ENCODE assay signal across 10 cellular contexts in genomic region chr5:79774171-79774854, GRCh38.
A peak's percentile ranks its signal among the peaks of the same experiment; 100 is the strongest.
DNase-seq lines count a peak whose midpoint lies in the region; ATAC-seq and TF ChIP-seq lines count a peak whose summit lies in the region.
"Had no signal": no experiment of that assay in that cellular context is flagged by ENCODE, and none has a peak within 500 bp of the region (broad histone marks: within the 10 kb centered on the region; RNA-seq: fewer than 3 reads in every experiment).

No MANE protein-coding gene starts in this region.

- no peak overlapping the region for H3K4me2 ChIP-seq in Karpas-422 (ENCODE audit: low read depth, low read length, poor library complexity, severe bottlenecking)

- no peak overlapping the region for H3K27ac ChIP-seq in Karpas-422 (ENCODE audit: low read length)
- H3K27ac ChIP-seq: 22Rv1, lower lobe of right lung had no signal

- H3K9me3 Mint-ChIP-seq in MCF 10A (ENCODE audit: unreplicated experiment): no peaks in the 10 kb centered on the region
- H3K9me3 Mint-ChIP-seq in nephron progenitor cell: peaks cover 16% of the 10 kb centered on the region

- H3K9me3 ChIP-seq in Karpas-422 (ENCODE audit: low read length): no peaks in the 10 kb centered on the region
- H3K9me3 ChIP-seq: lower lobe of right lung had no signal

- H3K27me3 ChIP-seq in Karpas-422 (ENCODE audit: low read length): no peaks in the 10 kb centered on the region

- BruUV-seq in MCF 10A (replicated peaks; lab: Mats Ljungman, UMichigan): no TSS peak

- no peaks in the 10 kb centered on the region for H4K20me1 ChIP-seq in Karpas-422 (ENCODE audit: insufficient read depth, low read depth, low read length)

- H3K4me1 Mint-ChIP-seq in MCF 10A (ENCODE audit: insufficient read depth, unreplicated experiment) (no peaks in the 10 kb centered on the region), nephron progenitor cell (peaks cover 10% of the 10 kb centered on the region)

- H3K36me3 ChIP-seq in Karpas-422 (ENCODE audit: insufficient read depth, low read length): no peaks in the 10 kb centered on the region
- H3K36me3 ChIP-seq: lower lobe of right lung had no signal

- H3K27me3 Mint-ChIP-seq in MCF 10A (ENCODE audit: insufficient read depth, unreplicated experiment) (no peaks in the 10 kb centered on the region), nephron progenitor cell (ENCODE audit: low read depth, poor library complexity) (no peaks in the 10 kb centered on the region)

- H3K36me3 Mint-ChIP-seq in MCF 10A (ENCODE audit: insufficient read depth, unreplicated experiment): no peaks in the 10 kb centered on the region
- peaks cover 17% of the 10 kb centered on the region for H3K36me3 Mint-ChIP-seq in nephron progenitor cell (ENCODE audit: low read depth)

- POLR2A ChIA-PET in MCF 10A (lab: Yijun Ruan, JAX): no interaction called here

- H3K27ac Mint-ChIP-seq in MCF 10A (ENCODE audit: low read depth, unreplicated experiment): no peak overlapping the region
- no peak overlapping the region for H3K27ac Mint-ChIP-seq in nephron progenitor cell

- peak; percentile 28 for TF ChIP-seq CTCF in MCF 10A (IDR thresholded peaks at IDR 0.05; ENCODE audit: unreplicated experiment)
- TF ChIP-seq CTCF in nephron progenitor cell (IDR thresholded peaks at IDR 0.05): peak; percentile 26

- no peaks in the 10 kb centered on the region for H3K9me2 ChIP-seq in Karpas-422 (replicated peaks; ENCODE audit: insufficient read depth, low read length)

- H3K4me3 ChIP-seq in Karpas-422 (ENCODE audit: low read length): no peak overlapping the region
- H3K4me3 ChIP-seq: lower lobe of right lung had no signal

- CTCF ChIA-PET in MCF 10A (lab: Yijun Ruan, JAX): interaction anchor here (0.6 to 1.2 kb wide), 5 partner anchors 14 to 753 kb away, joined by 3 to 4 read pairs (median 3); no protein-coding TSS in a partner anchor

- peak; percentile 69 for DNase-seq in DMS 273 (lab: John Stamatoyannopoulos, UW; ENCODE audit: unreplicated experiment)
- DNase-seq in DMS 273 treated with DMSO at 0.1 percent for 48 hours (lab: John Stamatoyannopoulos, UW): no peak
- DNase-seq in Karpas-422: peak; percentile 57
- DNase-seq in MCF 10A (ENCODE audit: unreplicated experiment): peak; percentile 48
- DNase-seq in nephron progenitor cell: peak; percentile 26
- DNase-seq in midbrain (lab: John Stamatoyannopoulos, UW): no peak
- DNase-seq in DMS79 treated with DMSO at 0.1 percent for 48 hours (lab: John Stamatoyannopoulos, UW): no peak
- DNase-seq: lower lobe of right lung had no signal

- H3K4me3 Mint-ChIP-seq in MCF 10A (ENCODE audit: unreplicated experiment) (no peak overlapping the region), nephron progenitor cell (no peak overlapping the region)

- H3K9ac ChIP-seq in Karpas-422 (ENCODE audit: low read length): no peak overlapping the region

- no peaks in the 10 kb centered on the region for H3K79me2 ChIP-seq in Karpas-422 (ENCODE audit: low read length)

- no peaks in the 10 kb centered on the region for H3K4me1 ChIP-seq in Karpas-422 (ENCODE audit: low read length)
- H3K4me1 ChIP-seq: lower lobe of right lung had no signal

- intact Hi-C loops in MCF 10A (cut with micrococcal nuclease): no loop called here

- no peak for ATAC-seq in GM19023 (IDR thresholded peaks at IDR 0.05; ENCODE audit: unreplicated experiment)

- H2AFZ ChIP-seq in Karpas-422 (ENCODE audit: low read length): no peak overlapping the region

Comparison
In these comparisons a context has a peak if more than half of its experiments do, and no peak if none do; other contexts are left out.
1. DNase-seq: peak in DMS 273 (single experiment), Karpas-422 (single experiment), MCF 10A (single experiment) and nephron progenitor cell (single experiment); none in DMS 273 treated with DMSO at 0.1 percent for 48 hours (single experiment), midbrain (single experiment) and DMS79 treated with DMSO at 0.1 percent for 48 hours (single experiment).